In genomic region chr10:132450825-132451505, GRCh38 we compare ENCODE assay signal across 13 cellular contexts. TPM values are rescaled to one million over a fixed set of nuclear protein-coding genes. Genes with fewer than 3 reads are reported as not detected.
A peak's percentile ranks its signal among the peaks of the same experiment; 100 is the strongest.
DNase-seq lines count a peak whose midpoint lies in the region; ATAC-seq and TF ChIP-seq lines count a peak whose summit lies in the region.
"Had no signal": no experiment of that assay in that cellular context is flagged by ENCODE, and none has a peak within 500 bp of the region (broad histone marks: within the 10 kb centered on the region; RNA-seq: fewer than 3 reads in every experiment).

No MANE protein-coding gene starts in this region.

- no peak overlapping the region for H3K4me3 ChIP-seq in mucosa of descending colon
- no peak overlapping the region for H3K4me3 ChIP-seq in upper lobe of left lung
- no peak overlapping the region for H3K4me3 ChIP-seq in foreskin fibroblast (ENCODE audit: low read depth in 1 of 2, low read length in 2 of 2)

- H3K9me3 ChIP-seq in mucosa of descending colon (no peaks in the 10 kb centered on the region), upper lobe of left lung (no peaks in the 10 kb centered on the region)

- H3K4me1 ChIP-seq in mucosa of descending colon (ENCODE audit: low read depth) (peaks cover 63% of the 10 kb centered on the region), upper lobe of left lung (peaks cover 41 to 53% (median 45%) of the 10 kb centered on the region in 4 donors)

- H3K27ac Mint-ChIP-seq in chondrocyte (ENCODE audit: unreplicated experiment) = no peak overlapping the region

- no peaks in the 10 kb centered on the region for H3K27me3 ChIP-seq in upper lobe of left lung

- H3K27me3 Mint-ChIP-seq in chondrocyte (ENCODE audit: low read depth) = no peaks in the 10 kb centered on the region

- ATAC-seq in Right ventricle myocardium superior (ENCODE audit: poor library complexity) = no peak
- ATAC-seq in left cardiac atrium = no peak
- ATAC-seq in mucosa of descending colon = no peak
- ATAC-seq in upper lobe of left lung (ENCODE audit: low FRiP score in 2 of 2) = no peak
- no peak for ATAC-seq in GM18861 (IDR thresholded peaks at IDR 0.05; ENCODE audit: unreplicated experiment)
- ATAC-seq: activated naive CD4-positive, alpha-beta T cell treated with anti-CD3 and anti-CD28 coated beads, Interleukin-2, amount 50 U/mL, for 72 hours; HCT116 had no signal

- TF ChIP-seq POLR2A in upper lobe of left lung (IDR thresholded peaks at IDR 0.05) = no peak

- TF ChIP-seq EP300 in upper lobe of left lung (IDR thresholded peaks at IDR 0.05) = no peak

- H3K9me3 Mint-ChIP-seq in chondrocyte (ENCODE audit: low read depth) = no peaks in the 10 kb centered on the region
- H3K9me3 Mint-ChIP-seq: activated naive CD4-positive, alpha-beta T cell treated with anti-CD3 and anti-CD28 coated beads, Interleukin-2, amount 50 U/mL, for 72 hours had no signal

- H3K27ac ChIP-seq in upper lobe of left lung = peak overlapping the region in 3 of 4 donors; percentile 34 to 81 (median 71)

- intact Hi-C loops in Right ventricle myocardium superior (cut with DNase I) = loop anchor here (5.0 kb wide), 1 partner anchor 229 kb away; no protein-coding TSS in a partner anchor
- intact Hi-C loops in left cardiac atrium (cut with DNase I) = no loop called here
- intact Hi-C loops in mucosa of descending colon (cut with DNase I, micrococcal nuclease) = loop anchor here in 1 of 2 donors (5.0 to 10.0 kb wide), 2 partner anchors 64 to 226 kb away; no protein-coding TSS in a partner anchor

- no peaks in the 10 kb centered on the region for H3K36me3 Mint-ChIP-seq in chondrocyte (ENCODE audit: low read depth)
- H3K36me3 Mint-ChIP-seq: activated naive CD4-positive, alpha-beta T cell treated with anti-CD3 and anti-CD28 coated beads, Interleukin-2, amount 50 U/mL, for 72 hours had no signal

- H3K36me3 ChIP-seq in mucosa of descending colon (ENCODE audit: low read depth) (no peaks in the 10 kb centered on the region), upper lobe of left lung (no peaks in the 10 kb centered on the region)

- TF ChIP-seq CTCF in chondrocyte (IDR thresholded peaks at IDR 0.05) (no peak), mucosa of descending colon (IDR thresholded peaks at IDR 0.05) (no peak), upper lobe of left lung (IDR thresholded peaks at IDR 0.05) (no peak), foreskin fibroblast (IDR thresholded peaks at IDR 0.05; ENCODE audit: low read depth, low read length) (no peak)

- H3K4me1 Mint-ChIP-seq in chondrocyte (ENCODE audit: low read depth) = peaks cover 23% of the 10 kb centered on the region

- H3K4me3 Mint-ChIP-seq in chondrocyte (ENCODE audit: unreplicated experiment) = no peak overlapping the region

- 77 to 86% methylated on average over 8 to 11 of the region's 11 CpGs for WGBS in upper lobe of left lung, 2 donors

- DNase-seq in Right ventricle myocardium superior (peak; percentile 35), left cardiac atrium (no peak), chondrocyte (ENCODE audit: low spot score) (peak; percentile 76), mucosa of descending colon (peak in 2 of 3 donors; percentile 53 to 57), upper lobe of left lung (peak in 1 of 2 donors; percentile 55), foreskin fibroblast (no peak)
- DNase-seq in activated T-cell treated with anti-CD3 and anti-CD28 coated beads, Interleukin-2, amount 50 U/mL, for 1 hour = no peak
- DNase-seq: DMS 273 treated with DMSO at 0.1 percent for 48 hours, NCI-H2029 treated with DMSO at 0.1 percent for 48 hours, NCI-H82 had no signal

RNA-seq across cellular contexts. Expression of gene PWWP2B, which starts 54.0 kb away (rescaled TPM):
- total RNA-seq in Right ventricle myocardium superior (23.0 TPM), left cardiac atrium (10 to 100 TPM; 11.8 to 12.7 TPM), chondrocyte (9.9 to 13.9 TPM (median 13.2 TPM) in 3 replicates), mucosa of descending colon (10 to 100 TPM; 37.7 to 55.6 (median 41.7) TPM), upper lobe of left lung (10 to 100 TPM; 20.2 to 54.4 (median 32.9) TPM)

Comparison
In these comparisons a context has a peak if more than half of its experiments do, and no peak if none do; other contexts are left out.
1. DNase-seq: peak in Right ventricle myocardium superior (single experiment), chondrocyte (single experiment) and mucosa of descending colon (2 of 3); none in left cardiac atrium (single experiment), foreskin fibroblast (0 of 2) and activated T-cell treated with anti-CD3 and anti-CD28 coated beads, Interleukin-2, amount 50 U/mL, for 1 hour (single experiment).